Comparison of ENCODE assay signal across 8 cellular contexts in genomic region chr15:92917606-92918407, GRCh38. TPM values are rescaled to one million over a fixed set of nuclear protein-coding genes. Genes with fewer than 3 reads are reported as not detected.
DNase-seq lines count a peak whose midpoint lies in the region; ATAC-seq and TF ChIP-seq lines count a peak whose summit lies in the region.

No MANE protein-coding gene starts in this region.

- peak; percentile 54 for ATAC-seq in activated CD8-positive, alpha-beta memory T cell treated with anti-CD3 and anti-CD28 coated beads, Interleukin-2, amount 10 ng/mL, durations not matched to agents 7 days and 5 days
- no peak for ATAC-seq in HG03108 (IDR thresholded peaks at IDR 0.05; ENCODE audit: unreplicated experiment)

- WGBS in endodermal cell (ENCODE audit: insufficient coverage in 1 of 2, insufficient read length in 1 of 2), 2 experiments = 27 to 33% methylated on average over 3 to 10 of the region's 11 CpGs
- no CpG with 5 or more reads among the region's 11 CpGs for WGBS in mesendoderm (ENCODE audit: extremely low coverage, insufficient coverage, low lambda C conversion rate)

- H3K79me2 ChIP-seq in mesendoderm (ENCODE audit: control insufficient read depth, insufficient read depth, low read length) = peaks cover 60% of the 10 kb centered on the region

- no peak overlapping the region for H2BK15ac ChIP-seq in mesendoderm (replicated peaks; ENCODE audit: low read depth)

- H2BK5ac ChIP-seq in mesendoderm (ENCODE audit: low read length) = no peak overlapping the region

- H3K9me3 ChIP-seq in HUES6 (ENCODE audit: control insufficient read depth, insufficient read depth, low read depth, low read length) (no peaks in the 10 kb centered on the region), endodermal cell (ENCODE audit: control insufficient read depth, low read length) (no peaks in the 10 kb centered on the region)

- H3K27ac Mint-ChIP-seq in activated CD8-positive, alpha-beta memory T cell treated with anti-CD3 and anti-CD28 coated beads, Interleukin-2, amount 10 ng/mL, durations not matched to agents 7 days and 5 days = peak overlapping the region; percentile 86
- H3K27ac Mint-ChIP-seq in endodermal cell = peak overlapping the region; percentile 82

- no peak overlapping the region for H4K5ac ChIP-seq in mesendoderm (ENCODE audit: low read length)

- TF ChIP-seq CTCF in GM12872 (IDR thresholded peaks at IDR 0.05; ENCODE audit: insufficient read depth, low read depth, low read length) (peak; percentile 73), endodermal cell (conservative IDR thresholded peaks at IDR 0.05) (peak; percentile 96)

- H3K18ac ChIP-seq in mesendoderm (ENCODE audit: low read length) = no peak overlapping the region

- H3K27ac ChIP-seq in HUES6 (ENCODE audit: low read depth, low read length) (peak overlapping the region; percentile 16; the same call in 1 of the 2 replicates), endodermal cell (ENCODE audit: low read depth, low read length) (peak overlapping the region; percentile 82), mesendoderm (ENCODE audit: low read depth, low read length) (peak overlapping the region; percentile 22)

- H3K4me1 Mint-ChIP-seq in activated CD8-positive, alpha-beta memory T cell treated with anti-CD3 and anti-CD28 coated beads, Interleukin-2, amount 10 ng/mL, durations not matched to agents 7 days and 5 days = peaks cover 83% of the 10 kb centered on the region
- H3K4me1 Mint-ChIP-seq in endodermal cell = peaks cover 67% of the 10 kb centered on the region

- peaks cover 37% of the 10 kb centered on the region for H3K36me3 Mint-ChIP-seq in activated CD8-positive, alpha-beta memory T cell treated with anti-CD3 and anti-CD28 coated beads, Interleukin-2, amount 10 ng/mL, durations not matched to agents 7 days and 5 days
- H3K36me3 Mint-ChIP-seq in endodermal cell (ENCODE audit: low read depth) = peaks cover 22% of the 10 kb centered on the region

- H3K36me3 ChIP-seq in HUES6 (ENCODE audit: control insufficient read depth, insufficient read depth, low read length) (peaks cover 19% of the 10 kb centered on the region), endodermal cell (ENCODE audit: control insufficient read depth, insufficient read depth, low read length) (peaks cover 61% of the 10 kb centered on the region), mesendoderm (ENCODE audit: control insufficient read depth, insufficient read depth, low read length) (no peaks in the 10 kb centered on the region)

- DNase-seq in NOMO-1 treated with DMSO at 0.1 percent for 48 hours (lab: John Stamatoyannopoulos, UW; ENCODE audit: unreplicated experiment) (peak; percentile 90), endodermal cell (peak; percentile 96), mesendoderm (peak; percentile 95)
- DNase-seq in activated CD8-positive, alpha-beta memory T cell treated with anti-CD3 and anti-CD28 coated beads, Interleukin-2, amount 10 ng/mL, durations not matched to agents 7 days and 5 days = peak; percentile 96
- peak; percentile 76 for DNase-seq in stimulated activated CD8-positive, alpha-beta memory T cell treated with anti-CD3 and anti-CD28 coated beads, Interleukin-12 subunit alpha, Interleukin-12 subunit beta, amount 100 ng/mL, for 4 hours (ENCODE audit: low read depth)

- H3K4me2 ChIP-seq in mesendoderm (ENCODE audit: low read length) = no peak overlapping the region

- H3K27me3 ChIP-seq in HUES6 (ENCODE audit: control insufficient read depth, insufficient read depth, low read length) = no peaks in the 10 kb centered on the region
- H3K27me3 ChIP-seq in endodermal cell (ENCODE audit: control insufficient read depth, insufficient read depth, low read length, poor library complexity, severe bottlenecking) = no peaks in the 10 kb centered on the region
- H3K27me3 ChIP-seq in mesendoderm (ENCODE audit: insufficient read depth, low read length, poor library complexity) = no peaks in the 10 kb centered on the region

- H3K79me1 ChIP-seq in mesendoderm (ENCODE audit: low read length) = peaks cover 20% of the 10 kb centered on the region

- H3K4me1 ChIP-seq in HUES6 (ENCODE audit: control insufficient read depth, insufficient read depth, low read length) (peaks cover 67% of the 10 kb centered on the region), endodermal cell (ENCODE audit: control insufficient read depth, insufficient read depth, low read length) (peaks cover 31% of the 10 kb centered on the region), mesendoderm (ENCODE audit: control insufficient read depth, low read depth, low read length) (peaks cover 11% of the 10 kb centered on the region)

- peak overlapping the region; percentile 32 for H3K4me3 Mint-ChIP-seq in activated CD8-positive, alpha-beta memory T cell treated with anti-CD3 and anti-CD28 coated beads, Interleukin-2, amount 10 ng/mL, durations not matched to agents 7 days and 5 days
- no peak overlapping the region for H3K4me3 Mint-ChIP-seq in endodermal cell

- H2BK120ac ChIP-seq in mesendoderm (ENCODE audit: low read depth, low read length) = no peak overlapping the region

- H3K4me3 ChIP-seq in HUES6 (ENCODE audit: low read depth, low read length) = peak overlapping the region; percentile 16; the same call in 1 of the 2 replicates
- H3K4me3 ChIP-seq in endodermal cell (ENCODE audit: low read length) = no peak overlapping the region
- no peak overlapping the region for H3K4me3 ChIP-seq in mesendoderm (ENCODE audit: low read length)

- H3K23ac ChIP-seq in mesendoderm (ENCODE audit: low read length) = no peak overlapping the region

- H3K4ac ChIP-seq in mesendoderm (ENCODE audit: low read depth, low read length) = no peak overlapping the region

- CTCF ChIA-PET in activated CD8-positive, alpha-beta memory T cell treated with anti-CD3 and anti-CD28 coated beads, Interleukin-2, amount 10 ng/mL, durations not matched to agents 7 days and 5 days (lab: Charles Lee) = interaction anchor here (0.7 to 11.8 kb wide), 18 partner anchors 9 to 120 kb away, joined by 3 to 147 read pairs (median 7); partner anchors contain the start of gene CHD2

- no peak overlapping the region for H4K8ac ChIP-seq in mesendoderm (ENCODE audit: low read depth, low read length)

- peak overlapping the region; percentile 76 for H3K56ac ChIP-seq in mesendoderm (ENCODE audit: low read length)

- H2AK5ac ChIP-seq in mesendoderm (ENCODE audit: low read length) = peak overlapping the region; percentile 99

- no peaks in the 10 kb centered on the region for H3K9me3 Mint-ChIP-seq in activated CD8-positive, alpha-beta memory T cell treated with anti-CD3 and anti-CD28 coated beads, Interleukin-2, amount 10 ng/mL, durations not matched to agents 7 days and 5 days (ENCODE audit: low read depth)
- no peaks in the 10 kb centered on the region for H3K9me3 Mint-ChIP-seq in endodermal cell

- peak overlapping the region; percentile 32 for H3K9ac ChIP-seq in HUES6 (ENCODE audit: low read length)
- no peak overlapping the region for H3K9ac ChIP-seq in endodermal cell (ENCODE audit: extremely low read depth, low read length, poor library complexity, severe bottlenecking)
- peak overlapping the region; percentile 25 for H3K9ac ChIP-seq in mesendoderm (ENCODE audit: low read length)

- no peaks in the 10 kb centered on the region for H3K27me3 Mint-ChIP-seq in activated CD8-positive, alpha-beta memory T cell treated with anti-CD3 and anti-CD28 coated beads, Interleukin-2, amount 10 ng/mL, durations not matched to agents 7 days and 5 days
- H3K27me3 Mint-ChIP-seq in endodermal cell (ENCODE audit: insufficient read depth) = no peaks in the 10 kb centered on the region

RNA-seq across cellular contexts. Expression of gene CHD2, which starts 17.7 kb away (rescaled TPM):
- total RNA-seq in activated CD8-positive, alpha-beta memory T cell treated with anti-CD3 and anti-CD28 coated beads, Interleukin-2, amount 10 ng/mL, durations not matched to agents 7 days and 5 days = 100 to 1,000 TPM; 121 to 151 TPM
- total RNA-seq in endodermal cell = 100 to 1,000 TPM; 116 to 127 TPM
- 56.2 TPM for polyA plus RNA-seq in endodermal cell (2013, experiment 1 of 2)
- 46.7 TPM for polyA plus RNA-seq in endodermal cell (2013, experiment 2 of 2)
- polyA plus RNA-seq in mesendoderm (2013, experiment 1 of 2) = 46.2 TPM
- 51.0 TPM for polyA plus RNA-seq in mesendoderm (2013, experiment 2 of 2)

Comparison
In these comparisons a context has a peak if more than half of its experiments do, and no peak if none do; other contexts are left out.
1. H3K27ac ChIP-seq: peak in every context shown above with its lines; median percentile 82 in endodermal cell; 22 in mesendoderm; 16 in HUES6.